ENCODE assay signal across 8 cellular contexts in genomic region chr1:19209439-19209989, GRCh38. TPM values are rescaled to one million over a fixed set of nuclear protein-coding genes. Genes with fewer than 3 reads are reported as not detected.
DNase-seq lines count a peak whose midpoint lies in the region; ATAC-seq, FAIRE-seq and TF ChIP-seq lines count a peak whose summit lies in the region.

No MANE protein-coding gene starts in this region.

- H4K20me1 ChIP-seq in astrocyte (ENCODE audit: insufficient read depth, low read length) = peaks cover 61% of the 10 kb centered on the region

- H3K27me3 ChIP-seq in astrocyte (ENCODE audit: insufficient read depth, low read length) (no peaks in the 10 kb centered on the region), iPS-15b (ENCODE audit: control insufficient read depth, insufficient read depth, low read length) (no peaks in the 10 kb centered on the region), skeletal muscle tissue (ENCODE audit: control insufficient read depth in 3 of 3, insufficient read depth in 3 of 3, low read length in 3 of 3) (no peaks in the 10 kb centered on the region)

- FAIRE-seq in astrocyte (lab: Jason Lieb, UNC) = no peak

- peak; percentile 44 for ATAC-seq in HG02870 (IDR thresholded peaks at IDR 0.05; ENCODE audit: unreplicated experiment)

- H3K9me3 Mint-ChIP-seq in astrocyte (ENCODE audit: unreplicated experiment) = no peaks in the 10 kb centered on the region

- H3K79me2 ChIP-seq in astrocyte (ENCODE audit: insufficient read depth, low read length) = peaks cover 100% of the 10 kb centered on the region

- H3K27ac Mint-ChIP-seq in astrocyte (ENCODE audit: unreplicated experiment) = peak overlapping the region; percentile 82

- H3K9me3 ChIP-seq in astrocyte (ENCODE audit: insufficient read depth, low read depth, low read length) = no peaks in the 10 kb centered on the region
- H3K9me3 ChIP-seq in iPS-15b (ENCODE audit: control insufficient read depth, insufficient read depth, low read length) = no peaks in the 10 kb centered on the region
- no peaks in the 10 kb centered on the region for H3K9me3 ChIP-seq in skeletal muscle tissue (ENCODE audit: control insufficient read depth in 3 of 3, low read length in 3 of 3)

- no peak for TF ChIP-seq CTCF in astrocyte (IDR thresholded peaks at IDR 0.05; ENCODE audit: insufficient read depth, low read depth, low read length)

- no peaks in the 10 kb centered on the region for H3K27me3 Mint-ChIP-seq in astrocyte (ENCODE audit: low read depth, unreplicated experiment)

- H3K4me3 Mint-ChIP-seq in astrocyte (ENCODE audit: unreplicated experiment) = peak overlapping the region; percentile 97

- H3K4me2 ChIP-seq in astrocyte (ENCODE audit: low read length) = peak overlapping the region; percentile 89

- H3K9ac ChIP-seq in astrocyte (ENCODE audit: low read length) = peak overlapping the region; percentile 92
- peak overlapping the region; percentile 63 for H3K9ac ChIP-seq in iPS-15b (ENCODE audit: low read depth, low read length)
- peak overlapping the region; percentile 86 to 96 (median 96) for H3K9ac ChIP-seq in skeletal muscle tissue (ENCODE audit: low read depth in 1 of 3, low read length in 3 of 3)

- H3K27ac ChIP-seq in astrocyte (ENCODE audit: low read depth, low read length) (peak overlapping the region; percentile 92), skeletal muscle tissue (ENCODE audit: low read depth, low read length) (peak overlapping the region; percentile 96)

- peaks cover 33% of the 10 kb centered on the region for H3K4me1 Mint-ChIP-seq in astrocyte (ENCODE audit: low read depth, unreplicated experiment)

- DNase-seq in activated T-cell treated with anti-CD3 and anti-CD28 coated beads for 24 hours (ENCODE audit: low read depth) = peak; percentile 63
- no peak for DNase-seq in activated T-cell treated with anti-CD3 and anti-CD28 coated beads, Interleukin-2, amount 50 U/mL, for 1 hour
- DNase-seq in RKO (ENCODE audit: low spot score) = peak; percentile 68
- peak; percentile 36 for DNase-seq in astrocyte (ENCODE audit: low read depth)
- no peak for DNase-seq in NCI-H1417 treated with DMSO at 0.1 percent for 48 hours (lab: John Stamatoyannopoulos, UW)

- H3K36me3 ChIP-seq in astrocyte (ENCODE audit: insufficient read depth, low read length) (peaks cover 14% of the 10 kb centered on the region), iPS-15b (ENCODE audit: control insufficient read depth, insufficient read depth, low read length) (no peaks in the 10 kb centered on the region), skeletal muscle tissue (ENCODE audit: control insufficient read depth in 3 of 3, insufficient read depth in 3 of 3, low read length in 3 of 3) (peaks cover 0 to 8% (median 0%) of the 10 kb centered on the region in 3 donors)

- peak overlapping the region; percentile 89 for H3K4me3 ChIP-seq in astrocyte (ENCODE audit: insufficient read depth, low read depth, low read length)
- H3K4me3 ChIP-seq in iPS-15b (ENCODE audit: low read depth, low read length) = peak overlapping the region; percentile 86
- H3K4me3 ChIP-seq in skeletal muscle tissue (ENCODE audit: low read length in 3 of 3) = peak overlapping the region; percentile 82 to 98 (median 93)

- peaks cover 1% of the 10 kb centered on the region for H3K36me3 Mint-ChIP-seq in astrocyte (ENCODE audit: low read depth, unreplicated experiment)

- peak overlapping the region; percentile 29 for H2AFZ ChIP-seq in astrocyte (ENCODE audit: low read depth, low read length)

- peaks cover 14% of the 10 kb centered on the region for H3K4me1 ChIP-seq in astrocyte (ENCODE audit: insufficient read depth, low read length)
- peaks cover 2% of the 10 kb centered on the region for H3K4me1 ChIP-seq in iPS-15b (ENCODE audit: control insufficient read depth, insufficient read depth, low read length)
- H3K4me1 ChIP-seq in skeletal muscle tissue (ENCODE audit: control insufficient read depth in 3 of 3, insufficient read depth in 3 of 3, low read length in 3 of 3) = peaks cover 27 to 36% (median 36%) of the 10 kb centered on the region in 3 donors

RNA-seq across cellular contexts. Expression of gene UBR4, which starts 0.6 kb away (rescaled TPM):
- total RNA-seq in astrocyte (133 and 153 TPM in 2 replicates), skeletal muscle tissue (73.6 TPM)

RNA-seq across cellular contexts. Expression of gene EMC1, which starts 41.8 kb away (rescaled TPM):
- 89.3 and 92.9 TPM in 2 replicates for total RNA-seq in astrocyte
- total RNA-seq in skeletal muscle tissue = 36.5 TPM

RNA-seq across cellular contexts. Expression of gene MRTO4, which starts 42.1 kb away (rescaled TPM):
- total RNA-seq in astrocyte (37.9 and 41.0 TPM in 2 replicates), skeletal muscle tissue (20.4 TPM)

Comparison
In these comparisons a context has a peak if more than half of its experiments do, and no peak if none do; other contexts are left out.
1. DNase-seq: peak in activated T-cell treated with anti-CD3 and anti-CD28 coated beads for 24 hours (single experiment), RKO (single experiment) and astrocyte (single experiment); none in activated T-cell treated with anti-CD3 and anti-CD28 coated beads, Interleukin-2, amount 50 U/mL, for 1 hour (single experiment) and NCI-H1417 treated with DMSO at 0.1 percent for 48 hours (single experiment).
2. Peak in every context shown above with its lines, with median percentiles within 50 percentile points of each other: H3K4me3 ChIP-seq and H3K9ac ChIP-seq.